Comparison of ENCODE assay signal across 1 cellular context in the genomic region with DNA sequence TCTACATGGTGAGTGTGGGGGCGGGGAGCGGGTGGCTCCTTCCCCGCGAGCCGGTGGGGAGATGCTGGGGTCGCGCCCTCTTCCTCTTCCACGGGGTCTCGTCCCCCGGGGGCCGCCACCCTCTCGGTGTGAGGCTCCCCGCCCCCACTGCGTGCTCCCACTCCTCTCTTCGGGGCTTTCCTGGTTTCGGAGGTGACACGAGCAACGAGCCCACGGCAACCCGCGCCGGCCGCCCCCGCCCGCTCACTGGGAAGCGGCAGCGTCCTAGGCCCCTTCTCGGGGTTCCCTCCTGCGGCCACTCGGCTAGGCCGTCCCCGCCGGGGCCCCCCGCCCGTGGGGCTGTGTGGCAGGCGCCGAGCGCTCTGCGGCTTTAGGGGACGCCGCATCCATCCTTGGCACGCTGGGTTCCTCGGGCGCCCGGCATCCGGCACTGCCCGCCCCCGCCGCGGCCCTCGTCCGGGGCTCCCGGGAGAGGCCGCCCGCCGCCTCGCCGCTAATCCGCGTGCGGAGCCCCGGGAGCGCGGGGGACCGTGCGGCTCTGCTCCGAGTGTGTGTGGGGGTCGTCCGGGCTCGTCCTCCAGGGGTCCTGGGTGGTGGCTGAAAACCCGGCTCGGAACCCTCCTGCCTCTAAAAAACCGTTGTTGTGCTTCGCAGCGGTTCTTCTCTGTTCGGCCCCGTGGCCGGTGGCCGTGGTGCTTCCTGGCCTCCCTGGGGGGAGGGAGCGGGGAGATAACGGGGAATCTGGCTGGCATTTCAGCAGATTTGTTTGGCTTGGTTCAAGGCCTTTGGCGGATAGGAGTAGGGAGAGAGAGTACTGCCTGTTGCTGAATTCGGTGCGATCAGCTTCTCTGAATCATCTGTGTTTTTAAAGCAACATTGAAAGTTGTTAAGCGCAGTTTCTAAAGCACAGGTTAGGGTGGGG.
TF ChIP-seq lines count a peak whose summit lies in the region.

No MANE protein-coding gene starts in this region.

TF ChIP-seq in HepG2, 621 proteins besides CTCF, POLR2A, EP300 and RAD21 (continued from another document and continues in another):
- TF ChIP-seq, protein P1, sequence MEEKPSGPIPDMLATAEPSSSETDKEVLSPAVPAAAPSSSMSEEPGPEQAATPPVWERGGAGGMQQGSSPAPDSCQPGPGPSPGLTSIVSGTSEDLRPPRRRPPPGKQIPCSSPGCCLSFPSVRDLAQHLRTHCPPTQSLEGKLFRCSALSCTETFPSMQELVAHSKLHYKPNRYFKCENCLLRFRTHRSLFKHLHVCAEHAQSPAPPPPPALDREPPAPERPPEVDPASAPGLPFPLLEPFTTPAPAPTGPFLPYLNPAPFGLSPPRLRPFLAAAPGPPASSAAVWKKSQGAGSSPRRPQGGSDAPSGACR (CRISPR knock-in tag; IDR thresholded peaks at IDR 0.05) = no peak
- TF ChIP-seq ZFP36L2 (CRISPR knock-in tag; IDR thresholded peaks at IDR 0.05) (no peak), ZNF691 (CRISPR knock-in tag; IDR thresholded peaks at IDR 0.05; ENCODE audit: borderline replicate concordance, low read depth) (no peak), XRCC5 (optimal IDR thresholded peaks at IDR 0.05; ENCODE audit: low read length) (peak; percentile 46), ZNF138 (CRISPR knock-in tag; IDR thresholded peaks at IDR 0.05; ENCODE audit: low read depth) (no peak), NR2C2 (CRISPR knock-in tag; IDR thresholded peaks at IDR 0.05; ENCODE audit: borderline replicate concordance) (no peak), ZKSCAN1 (IDR thresholded peaks at IDR 0.05; ENCODE audit: low read length) (no peak), ZMYM4 (CRISPR knock-in tag; IDR thresholded peaks at IDR 0.05) (peak; percentile 29; the same call in 1 of the 2 replicates), ZKSCAN5 (CRISPR knock-in tag; IDR thresholded peaks at IDR 0.05) (no peak), RBM22 (optimal IDR thresholded peaks at IDR 0.05; ENCODE audit: low read length) (peak; percentile 50), ZNF333 (CRISPR knock-in tag; IDR thresholded peaks at IDR 0.05; ENCODE audit: borderline replicate concordance) (no peak), HDAC2 (CRISPR knock-in tag; IDR thresholded peaks at IDR 0.05) (peak; percentile 27; the same call in 1 of the 2 replicates), HES4 (CRISPR knock-in tag; IDR thresholded peaks at IDR 0.05; ENCODE audit: borderline replicate concordance) (no peak), SMC3 (IDR thresholded peaks at IDR 0.05; ENCODE audit: low read length) (no peak), ZNF17 (CRISPR knock-in tag; IDR thresholded peaks at IDR 0.05) (no peak), ZNF562 (CRISPR knock-in tag; IDR thresholded peaks at IDR 0.05; ENCODE audit: borderline replicate concordance) (no peak), ZBTB33 (CRISPR knock-in tag; IDR thresholded peaks at IDR 0.05) (no peak), ZNF557 (CRISPR knock-in tag; IDR thresholded peaks at IDR 0.05) (no peak), PHF5A (CRISPR knock-in tag; IDR thresholded peaks at IDR 0.05; ENCODE audit: low read depth, unreplicated experiment) (no peak), MEF2D (CRISPR knock-in tag; IDR thresholded peaks at IDR 0.05) (no peak), ZNF790 (CRISPR knock-in tag; IDR thresholded peaks at IDR 0.05; ENCODE audit: borderline replicate concordance) (no peak), SNAI1 (CRISPR knock-in tag; IDR thresholded peaks at IDR 0.05; ENCODE audit: borderline replicate concordance) (0 out of 2 replicates have a peak, but pooled peaks have one; percentile 65), FOXP4 (CRISPR knock-in tag; IDR thresholded peaks at IDR 0.05) (0 out of 2 replicates have a peak, but pooled peaks have one; percentile 21), FOXK2 (IDR thresholded peaks at IDR 0.05) (no peak), MIXL1 (CRISPR knock-in tag; IDR thresholded peaks at IDR 0.05) (no peak), ZNF136 (CRISPR knock-in tag; IDR thresholded peaks at IDR 0.05; ENCODE audit: low read depth) (no peak), ZSCAN20 (CRISPR knock-in tag; IDR thresholded peaks at IDR 0.05; ENCODE audit: borderline replicate concordance) (0 out of 2 replicates have a peak, but pooled peaks have one; percentile 62), PRDM4 (CRISPR knock-in tag; IDR thresholded peaks at IDR 0.05; ENCODE audit: borderline replicate concordance) (no peak), MAZ (IDR thresholded peaks at IDR 0.05; ENCODE audit: borderline replicate concordance, low read depth, low read length) (no peak), MAZ (CRISPR knock-in tag; IDR thresholded peaks at IDR 0.05; ENCODE audit: low read depth) (peak; percentile 58; the same call in 1 of the 2 replicates)
- TF ChIP-seq, protein P2, sequence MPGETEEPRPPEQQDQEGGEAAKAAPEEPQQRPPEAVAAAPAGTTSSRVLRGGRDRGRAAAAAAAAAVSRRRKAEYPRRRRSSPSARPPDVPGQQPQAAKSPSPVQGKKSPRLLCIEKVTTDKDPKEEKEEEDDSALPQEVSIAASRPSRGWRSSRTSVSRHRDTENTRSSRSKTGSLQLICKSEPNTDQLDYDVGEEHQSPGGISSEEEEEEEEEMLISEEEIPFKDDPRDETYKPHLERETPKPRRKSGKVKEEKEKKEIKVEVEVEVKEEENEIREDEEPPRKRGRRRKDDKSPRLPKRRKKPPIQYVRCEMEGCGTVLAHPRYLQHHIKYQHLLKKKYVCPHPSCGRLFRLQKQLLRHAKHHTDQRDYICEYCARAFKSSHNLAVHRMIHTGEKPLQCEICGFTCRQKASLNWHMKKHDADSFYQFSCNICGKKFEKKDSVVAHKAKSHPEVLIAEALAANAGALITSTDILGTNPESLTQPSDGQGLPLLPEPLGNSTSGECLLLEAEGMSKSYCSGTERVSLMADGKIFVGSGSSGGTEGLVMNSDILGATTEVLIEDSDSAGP (CRISPR knock-in tag; IDR thresholded peaks at IDR 0.05; ENCODE audit: borderline replicate concordance) = peak; percentile 14; the same call in 1 of the 2 replicates
- TF ChIP-seq, protein P3, sequence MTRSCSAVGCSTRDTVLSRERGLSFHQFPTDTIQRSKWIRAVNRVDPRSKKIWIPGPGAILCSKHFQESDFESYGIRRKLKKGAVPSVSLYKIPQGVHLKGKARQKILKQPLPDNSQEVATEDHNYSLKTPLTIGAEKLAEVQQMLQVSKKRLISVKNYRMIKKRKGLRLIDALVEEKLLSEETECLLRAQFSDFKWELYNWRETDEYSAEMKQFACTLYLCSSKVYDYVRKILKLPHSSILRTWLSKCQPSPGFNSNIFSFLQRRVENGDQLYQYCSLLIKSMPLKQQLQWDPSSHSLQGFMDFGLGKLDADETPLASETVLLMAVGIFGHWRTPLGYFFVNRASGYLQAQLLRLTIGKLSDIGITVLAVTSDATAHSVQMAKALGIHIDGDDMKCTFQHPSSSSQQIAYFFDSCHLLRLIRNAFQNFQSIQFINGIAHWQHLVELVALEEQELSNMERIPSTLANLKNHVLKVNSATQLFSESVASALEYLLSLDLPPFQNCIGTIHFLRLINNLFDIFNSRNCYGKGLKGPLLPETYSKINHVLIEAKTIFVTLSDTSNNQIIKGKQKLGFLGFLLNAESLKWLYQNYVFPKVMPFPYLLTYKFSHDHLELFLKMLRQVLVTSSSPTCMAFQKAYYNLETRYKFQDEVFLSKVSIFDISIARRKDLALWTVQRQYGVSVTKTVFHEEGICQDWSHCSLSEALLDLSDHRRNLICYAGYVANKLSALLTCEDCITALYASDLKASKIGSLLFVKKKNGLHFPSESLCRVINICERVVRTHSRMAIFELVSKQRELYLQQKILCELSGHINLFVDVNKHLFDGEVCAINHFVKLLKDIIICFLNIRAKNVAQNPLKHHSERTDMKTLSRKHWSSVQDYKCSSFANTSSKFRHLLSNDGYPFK (CRISPR knock-in tag; IDR thresholded peaks at IDR 0.05; ENCODE audit: borderline replicate concordance) = no peak
- TF ChIP-seq, protein P4, sequence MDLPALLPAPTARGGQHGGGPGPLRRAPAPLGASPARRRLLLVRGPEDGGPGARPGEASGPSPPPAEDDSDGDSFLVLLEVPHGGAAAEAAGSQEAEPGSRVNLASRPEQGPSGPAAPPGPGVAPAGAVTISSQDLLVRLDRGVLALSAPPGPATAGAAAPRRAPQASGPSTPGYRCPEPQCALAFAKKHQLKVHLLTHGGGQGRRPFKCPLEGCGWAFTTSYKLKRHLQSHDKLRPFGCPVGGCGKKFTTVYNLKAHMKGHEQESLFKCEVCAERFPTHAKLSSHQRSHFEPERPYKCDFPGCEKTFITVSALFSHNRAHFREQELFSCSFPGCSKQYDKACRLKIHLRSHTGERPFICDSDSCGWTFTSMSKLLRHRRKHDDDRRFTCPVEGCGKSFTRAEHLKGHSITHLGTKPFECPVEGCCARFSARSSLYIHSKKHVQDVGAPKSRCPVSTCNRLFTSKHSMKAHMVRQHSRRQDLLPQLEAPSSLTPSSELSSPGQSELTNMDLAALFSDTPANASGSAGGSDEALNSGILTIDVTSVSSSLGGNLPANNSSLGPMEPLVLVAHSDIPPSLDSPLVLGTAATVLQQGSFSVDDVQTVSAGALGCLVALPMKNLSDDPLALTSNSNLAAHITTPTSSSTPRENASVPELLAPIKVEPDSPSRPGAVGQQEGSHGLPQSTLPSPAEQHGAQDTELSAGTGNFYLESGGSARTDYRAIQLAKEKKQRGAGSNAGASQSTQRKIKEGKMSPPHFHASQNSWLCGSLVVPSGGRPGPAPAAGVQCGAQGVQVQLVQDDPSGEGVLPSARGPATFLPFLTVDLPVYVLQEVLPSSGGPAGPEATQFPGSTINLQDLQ (CRISPR knock-in tag; IDR thresholded peaks at IDR 0.05) = 0 out of 2 replicates have a peak, but pooled peaks have one; percentile 10
- TF ChIP-seq, protein P5, sequence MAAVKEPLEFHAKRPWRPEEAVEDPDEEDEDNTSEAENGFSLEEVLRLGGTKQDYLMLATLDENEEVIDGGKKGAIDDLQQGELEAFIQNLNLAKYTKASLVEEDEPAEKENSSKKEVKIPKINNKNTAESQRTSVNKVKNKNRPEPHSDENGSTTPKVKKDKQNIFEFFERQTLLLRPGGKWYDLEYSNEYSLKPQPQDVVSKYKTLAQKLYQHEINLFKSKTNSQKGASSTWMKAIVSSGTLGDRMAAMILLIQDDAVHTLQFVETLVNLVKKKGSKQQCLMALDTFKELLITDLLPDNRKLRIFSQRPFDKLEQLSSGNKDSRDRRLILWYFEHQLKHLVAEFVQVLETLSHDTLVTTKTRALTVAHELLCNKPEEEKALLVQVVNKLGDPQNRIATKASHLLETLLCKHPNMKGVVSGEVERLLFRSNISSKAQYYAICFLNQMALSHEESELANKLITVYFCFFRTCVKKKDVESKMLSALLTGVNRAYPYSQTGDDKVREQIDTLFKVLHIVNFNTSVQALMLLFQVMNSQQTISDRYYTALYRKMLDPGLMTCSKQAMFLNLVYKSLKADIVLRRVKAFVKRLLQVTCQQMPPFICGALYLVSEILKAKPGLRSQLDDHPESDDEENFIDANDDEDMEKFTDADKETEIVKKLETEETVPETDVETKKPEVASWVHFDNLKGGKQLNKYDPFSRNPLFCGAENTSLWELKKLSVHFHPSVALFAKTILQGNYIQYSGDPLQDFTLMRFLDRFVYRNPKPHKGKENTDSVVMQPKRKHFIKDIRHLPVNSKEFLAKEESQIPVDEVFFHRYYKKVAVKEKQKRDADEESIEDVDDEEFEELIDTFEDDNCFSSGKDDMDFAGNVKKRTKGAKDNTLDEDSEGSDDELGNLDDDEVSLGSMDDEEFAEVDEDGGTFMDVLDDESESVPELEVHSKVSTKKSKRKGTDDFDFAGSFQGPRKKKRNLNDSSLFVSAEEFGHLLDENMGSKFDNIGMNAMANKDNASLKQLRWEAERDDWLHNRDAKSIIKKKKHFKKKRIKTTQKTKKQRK (IDR thresholded peaks at IDR 0.05; ENCODE audit: low read length) = no peak
